In the genomic region with DNA sequence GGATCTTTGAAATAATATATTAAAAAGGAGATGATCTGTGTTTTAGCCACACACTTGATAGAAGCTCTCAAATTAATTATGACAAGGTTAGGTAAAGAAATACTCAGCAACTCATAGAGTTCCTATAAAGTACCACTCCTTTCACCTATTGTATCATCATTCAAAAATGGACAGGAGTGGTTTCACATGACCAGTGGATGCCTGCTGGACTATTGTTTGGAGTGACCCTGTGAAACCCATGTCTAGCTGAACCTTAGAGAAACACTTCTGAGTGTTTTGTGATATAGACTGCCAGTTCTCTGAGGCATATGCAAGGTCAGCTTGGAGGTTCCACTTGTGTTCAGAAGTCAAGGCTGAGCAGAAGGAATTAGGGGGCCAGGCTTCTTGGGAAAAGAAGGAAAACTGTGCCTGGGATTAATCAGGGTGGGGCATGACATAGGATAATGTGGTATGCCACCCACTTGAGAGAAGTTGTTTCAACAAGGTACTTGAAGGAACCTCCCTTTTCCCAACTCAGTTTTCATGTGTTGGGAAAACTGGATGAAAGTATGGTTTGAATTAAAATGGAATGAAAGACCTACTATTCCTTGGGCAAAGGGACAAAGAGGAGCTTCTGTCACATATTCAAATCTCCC, we compare ENCODE assay signal across 24 cellular contexts.
"Had no signal": no experiment of that assay in that cellular context is flagged by ENCODE, and none has a peak within 500 bp of the region (broad histone marks: within the 10 kb centered on the region; RNA-seq: fewer than 3 reads in every experiment).

No MANE protein-coding gene starts in this region.

- H3K27ac ChIP-seq: adrenal gland, body of pancreas, epithelial cell of prostate, esophagus squamous epithelium, neural progenitor cell, right atrium auricular region, testis, transverse colon had no signal

- H3K4me3 ChIP-seq: adrenal gland, body of pancreas, esophagus squamous epithelium, neural progenitor cell, right atrium auricular region, smooth muscle cell, testis, transverse colon had no signal

- H3K4me2 ChIP-seq: neural progenitor cell, smooth muscle cell had no signal

- H3K9ac ChIP-seq: neural progenitor cell had no signal

- H3K36me3 Mint-ChIP-seq: neural progenitor cell had no signal

- H3K9me3 ChIP-seq: adrenal gland, body of pancreas, esophagus squamous epithelium, right atrium auricular region, testis, transverse colon had no signal

- H3K4me1 ChIP-seq: neural progenitor cell, right atrium auricular region, testis, transverse colon had no signal

- H3K4me3 Mint-ChIP-seq: activated naive CD4-positive, alpha-beta T cell treated with anti-CD3 and anti-CD28 coated beads for 36 hours; activated naive CD8-positive, alpha-beta T cell treated with anti-CD3 and anti-CD28 coated beads for 36 hours; neural progenitor cell had no signal

- H3K9me3 Mint-ChIP-seq: activated naive CD4-positive, alpha-beta T cell treated with anti-CD3 and anti-CD28 coated beads for 36 hours; activated naive CD8-positive, alpha-beta T cell treated with anti-CD3 and anti-CD28 coated beads for 36 hours; naive thymus-derived CD8-positive, alpha-beta T cell; neural progenitor cell had no signal

- H3K27me3 ChIP-seq: adrenal gland, body of pancreas, esophagus squamous epithelium, neural progenitor cell, right atrium auricular region, testis, transverse colon had no signal

- H3K36me3 ChIP-seq: neural progenitor cell had no signal

- DNase-seq: activated CD4-positive, alpha-beta T cell treated with anti-CD3 and anti-CD28 coated beads for 4 hours; activated CD4-positive, alpha-beta T cell treated with anti-CD3 and anti-CD28 coated beads, Interleukin-2, amount 50 U/mL, for 48 hours; activated CD8-positive, alpha-beta memory T cell treated with anti-CD3 and anti-CD28 coated beads for 24 hours; activated effector memory CD4-positive, alpha-beta T cell treated with anti-CD3 and anti-CD28 coated beads, Interleukin-2, amount 50 U/mL, for 16 hours; activated naive CD4-positive, alpha-beta T cell treated with anti-CD3 and anti-CD28 coated beads for 36 hours; activated naive CD8-positive, alpha-beta T cell treated with anti-CD3 and anti-CD28 coated beads for 36 hours; adrenal gland; aorta; body of pancreas; effector CD8-positive, alpha-beta T cell; esophagus squamous epithelium; left ventricle myocardium superior; midbrain; naive thymus-derived CD8-positive, alpha-beta T cell; occipital lobe; stimulated activated CD4-positive, alpha-beta T cell treated with anti-CD3 and anti-CD28 coated beads, Interleukin-15, amount 100 ng/mL, for 24 hours; stimulated activated CD4-positive, alpha-beta T cell treated with anti-CD3 and anti-CD28 coated beads, Interleukin-2, amount 100 ng/mL, for 24 hours; stimulated activated naive CD8-positive, alpha-beta T cell treated with anti-CD3 and anti-CD28 coated beads, Interleukin-15, Interleukin-2, amounts not matched to agents 100 U/mL and 50 U/mL, for 24 hours; testis; transverse colon had no signal

- H3K27ac Mint-ChIP-seq: activated naive CD4-positive, alpha-beta T cell treated with anti-CD3 and anti-CD28 coated beads for 36 hours; activated naive CD8-positive, alpha-beta T cell treated with anti-CD3 and anti-CD28 coated beads for 36 hours; neural progenitor cell had no signal

- ATAC-seq: body of pancreas; left ventricle myocardium superior; naive thymus-derived CD8-positive, alpha-beta T cell; stimulated activated naive CD8-positive, alpha-beta T cell treated with anti-CD3 and anti-CD28 coated beads, Interleukin-15, Interleukin-2, amounts not matched to agents 100 U/mL and 50 U/mL, for 24 hours had no signal

- H3K4me1 Mint-ChIP-seq: neural progenitor cell had no signal

- H2AFZ ChIP-seq: neural progenitor cell had no signal
